Comparison of ENCODE assay signal across 8 cellular contexts in the genomic region with DNA sequence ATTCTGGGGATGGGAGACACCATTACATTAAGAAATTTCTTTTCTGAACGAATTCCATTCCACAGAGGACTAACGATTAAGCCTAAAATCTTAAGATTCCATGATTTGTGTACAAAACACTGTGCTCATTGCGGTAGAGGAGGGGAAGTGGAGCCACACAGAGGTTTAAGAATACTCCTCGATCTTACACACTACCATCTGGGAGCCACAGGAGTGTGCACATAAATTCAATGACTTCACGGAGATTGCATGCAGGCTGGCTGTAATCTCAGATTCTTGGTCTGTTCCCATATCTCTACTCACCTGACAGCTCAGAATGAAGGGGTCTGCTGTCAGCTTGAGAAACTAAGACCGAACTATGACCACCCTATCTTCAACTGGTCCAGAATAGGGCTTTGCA. TPM values are rescaled to one million over a fixed set of nuclear protein-coding genes. Genes with fewer than 3 reads are reported as not detected.
DNase-seq lines count a peak whose midpoint lies in the region; ATAC-seq and TF ChIP-seq lines count a peak whose summit lies in the region.

No MANE protein-coding gene starts in this region.

- peak overlapping the region; percentile 100 for H3K27ac Mint-ChIP-seq in MCF 10A (ENCODE audit: low read depth, unreplicated experiment)
- H3K27ac Mint-ChIP-seq in mesothelial cell of epicardium, result peak overlapping the region; percentile 100

- CTCF ChIA-PET in A673 (lab: Charles Lee) (no interaction called here), MCF 10A (lab: Yijun Ruan, JAX) (interaction anchor here (0.6 to 8.8 kb wide), 4 partner anchors 17 to 89 kb away, joined by 3 to 63 read pairs (median 4); no protein-coding TSS in a partner anchor)

- H3K4me3 ChIP-seq in A673 (ENCODE audit: low read depth, low read length, poor library complexity, severe bottlenecking), result peak overlapping the region; percentile 78

- peaks cover 8% of the 10 kb centered on the region for H3K4me1 ChIP-seq in A673 (ENCODE audit: insufficient read depth, low read length, poor library complexity, severe bottlenecking)

- no peaks in the 10 kb centered on the region for H3K27me3 ChIP-seq in A673 (replicated peaks; ENCODE audit: insufficient read depth, low read depth, low read length, poor library complexity)

- no peak for TF ChIP-seq CTCF in A673 (conservative IDR thresholded peaks at IDR 0.05; ENCODE audit: low read depth, low read length)
- TF ChIP-seq CTCF in MCF 10A (IDR thresholded peaks at IDR 0.05; ENCODE audit: unreplicated experiment), result no peak
- no peak for TF ChIP-seq CTCF in mesothelial cell of epicardium (IDR thresholded peaks at IDR 0.05; ENCODE audit: unreplicated experiment)

- H3K27me3 Mint-ChIP-seq in MCF 10A (ENCODE audit: insufficient read depth, unreplicated experiment) (no peaks in the 10 kb centered on the region), mesothelial cell of epicardium (ENCODE audit: low read depth) (no peaks in the 10 kb centered on the region)

- peaks cover 24% of the 10 kb centered on the region for H3K36me3 ChIP-seq in A673 (ENCODE audit: insufficient read depth, low read length, poor library complexity, severe bottlenecking)

- ATAC-seq in HG03159 (IDR thresholded peaks at IDR 0.05; ENCODE audit: unreplicated experiment) (peak; percentile 0), GM19397 (IDR thresholded peaks at IDR 0.05; ENCODE audit: unreplicated experiment) (no peak)

- peak overlapping the region; percentile 91 for H3K27ac ChIP-seq in A673 (ENCODE audit: low read depth, low read length, poor library complexity, severe bottlenecking)

- no peaks in the 10 kb centered on the region for H3K9me3 ChIP-seq in A673 (ENCODE audit: low read depth, low read length, poor library complexity, severe bottlenecking)

- H3K4me3 Mint-ChIP-seq in MCF 10A (ENCODE audit: unreplicated experiment) (peak overlapping the region; percentile 91), mesothelial cell of epicardium (peak overlapping the region; percentile 99)

- BruUV-seq in A673 (replicated peaks; lab: Mats Ljungman, UMichigan) (no TSS peak), MCF 10A (replicated peaks; lab: Mats Ljungman, UMichigan) (no TSS peak)

- DNase-seq in A673 (ENCODE audit: low spot score) (no peak), MCF 10A (ENCODE audit: unreplicated experiment) (no peak), mesothelial cell of epicardium (ENCODE audit: low spot score in 2 of 2, unreplicated experiment in 2 of 2) (no peak), HT-29 (ENCODE audit: low spot score) (no peak), AG08395 (ENCODE audit: low spot score) (no peak)
- no peak for DNase-seq in activated effector memory CD4-positive, alpha-beta T cell treated with anti-CD3 and anti-CD28 coated beads, Interleukin-2, amount 50 U/mL, for 16 hours

- H3K4me1 Mint-ChIP-seq in MCF 10A (ENCODE audit: insufficient read depth, unreplicated experiment) (peaks cover 7% of the 10 kb centered on the region), mesothelial cell of epicardium (peaks cover 21% of the 10 kb centered on the region)

- intact Hi-C loops in A673 (cut with micrococcal nuclease; ENCODE audit: unreplicated experiment), result no loop called here
- intact Hi-C loops in MCF 10A (cut with micrococcal nuclease), result no loop called here

- H3K9me3 Mint-ChIP-seq in MCF 10A (ENCODE audit: unreplicated experiment), result no peaks in the 10 kb centered on the region
- no peaks in the 10 kb centered on the region for H3K9me3 Mint-ChIP-seq in mesothelial cell of epicardium

- POLR2A ChIA-PET in A673 (lab: Charles Lee; ENCODE audit: low non-redundant PET), result no interaction called here
- POLR2A ChIA-PET in MCF 10A (lab: Yijun Ruan, JAX), result interaction anchor here (0.6 to 11.6 kb wide), 23 partner anchors 9 to 645 kb away, joined by 3 to 270 read pairs (median 4); a partner anchor contains a TSS

- peaks cover 36% of the 10 kb centered on the region for H3K36me3 Mint-ChIP-seq in MCF 10A (ENCODE audit: insufficient read depth, unreplicated experiment)
- peaks cover 2% of the 10 kb centered on the region for H3K36me3 Mint-ChIP-seq in mesothelial cell of epicardium

RNA-seq across cellular contexts. Expression of a gene that starts 0.8 kb away (rescaled TPM):
- total RNA-seq in A673 (2021), result 88.7 and 94.8 TPM in 2 replicates
- total RNA-seq in MCF 10A (2022), result 67.8 and 89.8 TPM in 2 replicates
- 41.4 to 43.8 TPM (median 43.3 TPM) in 3 replicates for total RNA-seq in mesothelial cell of epicardium
- 16.0 and 16.7 TPM in 2 replicates for total RNA-seq in HT-29 (2014; rRNA removed; shearing (Covaris generic))

RNA-seq across cellular contexts. Expression of a gene that starts 54.5 kb away (rescaled TPM):
- total RNA-seq in A673 (2021), result 449 and 493 TPM in 2 replicates
- 97.4 and 108 TPM in 2 replicates for total RNA-seq in MCF 10A (2022)
- 47.0 to 52.8 TPM (median 52.3 TPM) in 3 replicates for total RNA-seq in mesothelial cell of epicardium
- 24.1 and 31.3 TPM in 2 replicates for total RNA-seq in HT-29 (2014; rRNA removed; shearing (Covaris generic))

RNA-seq across cellular contexts. Expression of a gene that starts 55.2 kb away (rescaled TPM):
- total RNA-seq in A673 (2021) (0.11 TPM in 1 of 2 replicates, not detected in the other), MCF 10A (2022) (254 and 330 TPM in 2 replicates), mesothelial cell of epicardium (0.13 to 0.22 TPM (median 0.18 TPM) in 3 replicates)
- 12.9 and 13.4 TPM in 2 replicates for total RNA-seq in HT-29 (2014; rRNA removed; shearing (Covaris generic))

Comparison
In these comparisons a context has a peak if more than half of its experiments do, and no peak if none do; other contexts are left out.
1. RNA of a gene that starts 55.2 kb away (total RNA-seq): 254 to 330 TPM in MCF 10A; 12.9 to 13.4 TPM in HT-29, 0.13 to 0.22 TPM in mesothelial cell of epicardium and 0.11 TPM in A673; every median in the first group is over 10 times any median in the second.